ENCODE assay signal across 29 cellular contexts in the genomic region with DNA sequence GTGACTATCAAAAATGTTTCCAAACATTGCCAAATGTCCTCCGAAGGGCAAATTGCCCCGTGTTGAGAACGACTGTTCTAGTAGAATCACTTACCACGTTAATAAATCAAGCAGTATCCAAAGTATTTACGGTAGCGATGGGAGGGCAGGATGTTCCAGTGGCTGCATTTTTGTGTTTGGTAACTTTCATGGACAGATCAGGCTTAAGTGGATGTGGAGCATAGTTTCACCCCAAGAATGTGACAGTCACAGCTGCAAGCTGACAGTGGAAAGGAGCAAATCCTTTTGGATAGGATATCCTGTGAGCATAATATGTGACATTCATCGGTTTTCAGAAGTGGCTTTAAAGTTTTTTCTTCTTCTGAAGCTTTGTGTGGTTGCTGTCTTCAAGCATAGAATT.
"Had no signal": no experiment of that assay in that cellular context is flagged by ENCODE, and none has a peak within 500 bp of the region (broad histone marks: within the 10 kb centered on the region; RNA-seq: fewer than 3 reads in every experiment).

No MANE protein-coding gene starts in this region.

- H3K27ac ChIP-seq: adrenal gland, KMS-11, VCaP had no signal

- H3K4me1 ChIP-seq: adrenal gland had no signal

- H3K4me2 ChIP-seq: KMS-11, SK-N-SH had no signal

- H3K27me3 ChIP-seq: adrenal gland, MG63 had no signal

- H3K27ac Mint-ChIP-seq: activated CD4-positive, alpha-beta memory T cell treated with anti-CD3 and anti-CD28 coated beads for 36 hours; activated CD4-positive, alpha-beta T cell treated with anti-CD3 and anti-CD28 coated beads, Interleukin-2, amount 10 ng/mL, durations not matched to agents 7 days and 5 days; activated naive CD4-positive, alpha-beta T cell treated with anti-CD3 and anti-CD28 coated beads for 36 hours; activated naive CD8-positive, alpha-beta T cell treated with anti-CD3 and anti-CD28 coated beads, Interleukin-2, amount 10 ng/mL, durations not matched to agents 7 days and 5 days; activated T-helper 17 cell treated with anti-CD3 and anti-CD28 coated beads, Interleukin-2, amount 50 U/mL, for 72 hours; IgD-negative memory B cell had no signal

- DNase-seq: activated CD4-positive, alpha-beta memory T cell treated with anti-CD3 and anti-CD28 coated beads for 36 hours; activated CD4-positive, alpha-beta T cell treated with anti-CD3 and anti-CD28 coated beads, Interleukin-2, amount 10 ng/mL, durations not matched to agents 7 days and 5 days; activated CD4-positive, CD25-positive, alpha-beta regulatory T cell; activated CD8-positive, alpha-beta memory T cell treated with anti-CD3 and anti-CD28 coated beads for 24 hours; activated gamma-delta T cell; activated naive CD4-positive, alpha-beta T cell treated with anti-CD3 and anti-CD28 coated beads for 36 hours; activated naive CD8-positive, alpha-beta T cell treated with anti-CD3 and anti-CD28 coated beads, Interleukin-2, amount 10 ng/mL, durations not matched to agents 7 days and 5 days; activated T-cell treated with anti-CD3 and anti-CD28 coated beads, Interleukin-2, amount 50 U/mL, for 4 hours; adrenal gland; anterior cingulate cortex; MG63; NCI-H1105; NCI-H1436; NCI-H1694 treated with DMSO at 0.1 percent for 48 hours; NCI-H2029 treated with DMSO at 0.1 percent for 48 hours; NCI-H345; NCI-H510A; NCI-H526 treated with DMSO at 0.1 percent for 48 hours; NK-92 treated with Interleukin-12 subunit alpha and Interleukin-12 subunit beta, amount 100 ng/mL, for 24 hours; RPMI8226; SK-N-SH; T-helper 1 cell had no signal

- H3K36me3 ChIP-seq: adrenal gland, MG63 had no signal

- H3K36me3 Mint-ChIP-seq: activated CD4-positive, alpha-beta memory T cell treated with anti-CD3 and anti-CD28 coated beads for 36 hours had no signal

- ATAC-seq: activated T-cell treated with anti-CD3 and anti-CD28 coated beads, Interleukin-2, amount 50 U/mL, for 4 hours; activated T-helper 17 cell treated with anti-CD3 and anti-CD28 coated beads, Interleukin-2, amount 50 U/mL, for 72 hours; Panc1; Right ventricle myocardium inferior had no signal

- H3K9ac ChIP-seq: KMS-11, SK-N-SH had no signal

- H3K4me3 ChIP-seq: adrenal gland, MG63 had no signal

- H3K9me3 ChIP-seq: adrenal gland, MG63, SK-N-SH had no signal

- H3K4me1 Mint-ChIP-seq: activated CD4-positive, alpha-beta T cell treated with anti-CD3 and anti-CD28 coated beads, Interleukin-2, amount 10 ng/mL, durations not matched to agents 7 days and 5 days had no signal

- H3K9me3 Mint-ChIP-seq: activated CD4-positive, alpha-beta memory T cell treated with anti-CD3 and anti-CD28 coated beads for 36 hours; activated naive CD4-positive, alpha-beta T cell treated with anti-CD3 and anti-CD28 coated beads for 36 hours; activated T-cell treated with anti-CD3 and anti-CD28 coated beads, Interleukin-2, amount 50 U/mL, for 4 hours; activated T-helper 17 cell treated with anti-CD3 and anti-CD28 coated beads, Interleukin-2, amount 50 U/mL, for 72 hours; IgD-negative memory B cell had no signal

- H3K27me3 Mint-ChIP-seq: activated CD4-positive, alpha-beta memory T cell treated with anti-CD3 and anti-CD28 coated beads for 36 hours; activated naive CD8-positive, alpha-beta T cell treated with anti-CD3 and anti-CD28 coated beads, Interleukin-2, amount 10 ng/mL, durations not matched to agents 7 days and 5 days; activated T-helper 17 cell treated with anti-CD3 and anti-CD28 coated beads, Interleukin-2, amount 50 U/mL, for 72 hours; IgD-negative memory B cell had no signal

- H3K4me3 Mint-ChIP-seq: activated CD4-positive, alpha-beta memory T cell treated with anti-CD3 and anti-CD28 coated beads for 36 hours; activated CD4-positive, alpha-beta T cell treated with anti-CD3 and anti-CD28 coated beads, Interleukin-2, amount 10 ng/mL, durations not matched to agents 7 days and 5 days; activated naive CD4-positive, alpha-beta T cell treated with anti-CD3 and anti-CD28 coated beads for 36 hours; activated naive CD8-positive, alpha-beta T cell treated with anti-CD3 and anti-CD28 coated beads, Interleukin-2, amount 10 ng/mL, durations not matched to agents 7 days and 5 days; activated T-cell treated with anti-CD3 and anti-CD28 coated beads, Interleukin-2, amount 50 U/mL, for 4 hours; activated T-helper 17 cell treated with anti-CD3 and anti-CD28 coated beads, Interleukin-2, amount 50 U/mL, for 72 hours; IgD-negative memory B cell had no signal

- FAIRE-seq: bronchial epithelial cell had no signal
